ENCODE assay signal across 8 cellular contexts in the genomic region with DNA sequence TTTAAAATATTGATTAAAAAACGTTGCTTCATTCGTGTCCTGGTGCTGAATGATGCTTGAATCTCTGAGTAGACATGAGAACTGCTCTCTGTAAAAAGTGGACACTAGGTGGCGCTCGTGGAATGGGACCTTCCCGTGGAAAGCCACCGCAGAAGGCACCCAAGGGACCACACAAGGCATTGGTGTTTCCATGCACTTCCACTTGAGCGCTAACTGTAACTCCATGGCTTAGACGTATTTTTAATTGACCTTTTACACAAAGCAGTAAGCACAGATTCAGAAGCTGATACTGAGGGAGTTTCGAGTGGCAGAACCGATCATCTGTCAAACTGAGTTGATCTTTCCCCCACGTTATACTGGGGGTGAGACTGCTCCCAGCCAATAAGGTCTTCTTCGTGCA.
DNase-seq lines count a peak whose midpoint lies in the region; ATAC-seq, FAIRE-seq and TF ChIP-seq lines count a peak whose summit lies in the region.

No MANE protein-coding gene starts in this region.

- TF ChIP-seq POLR2A in GM18505 (IDR thresholded peaks at IDR 0.05; ENCODE audit: borderline replicate concordance, extremely low read depth, insufficient read depth, insufficient read length) = no peak

- DNase-seq in NCI-H345 (lab: John Stamatoyannopoulos, UW) (peak; percentile 80), left lobe of liver (ENCODE audit: low spot score) (peak; percentile 77)
- peak; percentile 73 for DNase-seq in central memory CD4-positive, alpha-beta T cell
- peak; percentile 63 to 86 (median 81) for DNase-seq in stimulated activated CD4-positive, alpha-beta T cell treated with anti-CD3 and anti-CD28 coated beads, TNF-alpha, amount 100 ng/mL, for 48 hours (ENCODE audit: low read depth in 3 of 3)

- ATAC-seq in GM18505 (IDR thresholded peaks at IDR 0.05; ENCODE audit: unreplicated experiment) (peak; percentile 77), HG03103 (IDR thresholded peaks at IDR 0.05; ENCODE audit: low read depth, unreplicated experiment) (peak; percentile 59), left lobe of liver (peak; percentile 95)
- ATAC-seq in activated CD4-positive, CD25-positive, alpha-beta regulatory T cell treated with anti-CD3 and anti-CD28 coated beads, Interleukin-2, amount 50 U/mL, for 24 hours = peak; percentile 35 to 36

- FAIRE-seq in A204.1 (lab: Jason Lieb, UNC) = peak; percentile 75

Comparison
In these comparisons a context has a peak if more than half of its experiments do, and no peak if none do; other contexts are left out.
1. Peak in every context shown above with its lines: DNase-seq and ATAC-seq.
2. ATAC-seq: peak in every context shown above with its lines; median percentile 95 in left lobe of liver; 77 in GM18505; 59 in HG03103; 36 in activated CD4-positive, CD25-positive, alpha-beta regulatory T cell treated with anti-CD3 and anti-CD28 coated beads, Interleukin-2, amount 50 U/mL, for 24 hours.